33 cellular contexts compared by ENCODE assay signal in genomic region chr14:24639270-24639669, GRCh38. TPM values are rescaled to one million over a fixed set of nuclear protein-coding genes. Genes with fewer than 3 reads are reported as not detected.
"Had no signal": no experiment of that assay in that cellular context is flagged by ENCODE, and none has a peak within 500 bp of the region (broad histone marks: within the 10 kb centered on the region; RNA-seq: fewer than 3 reads in every experiment).

No MANE protein-coding gene starts in this region.

- ATAC-seq: K562, PC-3 had no signal

- DNase-seq: activated CD4-positive, alpha-beta T cell treated with anti-CD3 and anti-CD28 coated beads, Interleukin-2, amount 50 U/mL, for 4 hours; activated CD8-positive, alpha-beta memory T cell treated with anti-CD3 and anti-CD28 coated beads, Interleukin-2, amount 50 U/mL, for 4 hours; activated gamma-delta T cell; activated naive CD4-positive, alpha-beta T cell treated with Interleukin-2 at 50 U/mL for 16 hours; activated T-cell treated with anti-CD3 and anti-CD28 coated beads for 4 hours; amniotic stem cell; aorta; brain microvascular endothelial cell; central memory CD4-positive, alpha-beta T cell; IMR-90; NCI-H1092 treated with DMSO at 0.1 percent for 48 hours; NCI-H1417; NCI-H146; NCI-H187; NCI-H2029 treated with DMSO at 0.1 percent for 48 hours; NCI-H2107; NCI-H2171; NCI-H510A; NCI-H526; NCI-H748 treated with DMSO at 0.1 percent for 48 hours; NK-92 treated with Interleukin-12 subunit alpha and Interleukin-12 subunit beta, amount 100 ng/mL, for 24 hours; PC-3; Peyer's patch; RPMI8226; SHP77 treated with DMSO at 0.1 percent for 48 hours; SK-N-SH had no signal

- H3K9me3 Mint-ChIP-seq: activated naive CD4-positive, alpha-beta T cell treated with anti-CD3 and anti-CD28 coated beads, Interleukin-2, amount 50 U/mL, for 24 hours had no signal

- H3K27ac Mint-ChIP-seq: activated naive CD4-positive, alpha-beta T cell treated with anti-CD3 and anti-CD28 coated beads, Interleukin-2, amount 50 U/mL, for 24 hours; T-helper 1 cell treated with Interleukin-12 subunit alpha and Interleukin-12 subunit beta and Interleukin-4 antibody, amounts not matched to agents 30 μg/mL and 1 μg/mL, for 36 hours; T-helper 2 cell treated with Interferon-gamma antibody and Interleukin-4, amounts not matched to agents 5 μg/mL and 100 μg/mL, for 36 hours had no signal

- H3K36me3 Mint-ChIP-seq: activated naive CD4-positive, alpha-beta T cell treated with anti-CD3 and anti-CD28 coated beads, Interleukin-2, amount 50 U/mL, for 24 hours had no signal

- H3K4me3 Mint-ChIP-seq: activated naive CD4-positive, alpha-beta T cell treated with anti-CD3 and anti-CD28 coated beads, Interleukin-2, amount 50 U/mL, for 24 hours; T-helper 1 cell treated with Interleukin-12 subunit alpha and Interleukin-12 subunit beta and Interleukin-4 antibody, amounts not matched to agents 30 μg/mL and 1 μg/mL, for 36 hours; T-helper 2 cell treated with Interferon-gamma antibody and Interleukin-4, amounts not matched to agents 5 μg/mL and 100 μg/mL, for 36 hours had no signal

RNA-seq across cellular contexts. Expression of gene GZMB, which starts 5.3 kb away (rescaled TPM):
- total RNA-seq: cerebellum, IMR-90, M059J, PC-3 had no signal

RNA-seq across cellular contexts. Expression of gene GZMH, which starts 29.8 kb away (rescaled TPM):
- total RNA-seq: cerebellum, IMR-90, K562, M059J, PC-3, SJSA1 had no signal
